31 cellular contexts compared by ENCODE assay signal in the genomic region with DNA sequence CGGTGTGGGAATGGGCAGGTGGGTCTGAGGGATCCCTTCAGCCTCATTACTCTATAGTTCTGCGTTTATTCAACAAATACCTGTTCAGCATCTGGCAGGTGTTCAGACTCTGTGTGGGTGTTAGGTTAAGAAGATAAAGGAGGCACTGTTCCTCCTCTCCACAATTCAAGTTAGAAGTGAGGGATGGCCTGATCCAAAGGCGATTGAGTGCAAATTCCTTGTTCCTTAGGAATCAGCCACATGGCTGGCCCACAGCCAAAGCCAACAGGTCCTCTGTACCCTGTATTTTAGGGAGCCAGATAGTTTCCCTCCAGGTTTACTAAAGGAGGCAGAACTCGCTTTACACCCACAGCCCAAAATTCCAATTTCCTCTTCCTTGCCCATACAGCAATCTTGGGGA.
"Had no signal": no experiment of that assay in that cellular context is flagged by ENCODE, and none has a peak within 500 bp of the region (broad histone marks: within the 10 kb centered on the region; RNA-seq: fewer than 3 reads in every experiment).

No MANE protein-coding gene starts in this region.

- H3K36me3 ChIP-seq: esophagus muscularis mucosa, heart left ventricle, ovary, stomach, suprapubic skin, tibial artery had no signal

- H3K4me1 ChIP-seq: foreskin keratinocyte, psoas muscle had no signal

- H3K27ac ChIP-seq: esophagus muscularis mucosa, foreskin keratinocyte, heart left ventricle, ovary, psoas muscle, stomach, suprapubic skin, tibial artery had no signal

- H3K4me3 Mint-ChIP-seq: activated CD8-positive, alpha-beta T cell treated with anti-CD3 and anti-CD28 coated beads for 36 hours; activated naive CD8-positive, alpha-beta T cell; central memory CD8-positive, alpha-beta T cell; immature natural killer cell; mesothelial cell of epicardium; nephron progenitor cell; stimulated activated naive B cell treated with anti-CD40 and anti-IgM and Interleukin-4, amounts not matched to agents 10 μg/mL and 1 μg/mL and 100 μg/mL, for 72 hours; WTC11 had no signal

- H3K27me3 Mint-ChIP-seq: naive B cell; stimulated activated naive B cell treated with anti-CD40 and anti-IgM and Interleukin-4, amounts not matched to agents 10 μg/mL and 1 μg/mL and 100 μg/mL, for 72 hours had no signal

- H3K9me3 Mint-ChIP-seq: activated CD8-positive, alpha-beta T cell treated with anti-CD3 and anti-CD28 coated beads for 36 hours; central memory CD8-positive, alpha-beta T cell; immature natural killer cell; mesothelial cell of epicardium; naive B cell; nephron progenitor cell; stimulated activated naive B cell treated with anti-CD40 and anti-IgM and Interleukin-4, amounts not matched to agents 10 μg/mL and 1 μg/mL and 100 μg/mL, for 72 hours; WTC11 had no signal

- DNase-seq: activated CD4-positive, alpha-beta T cell treated with anti-CD3 and anti-CD28 coated beads, Interleukin-2, amount 50 U/mL, for 1 hour; activated CD8-positive, alpha-beta T cell treated with anti-CD3 and anti-CD28 coated beads for 36 hours; activated effector memory CD4-positive, alpha-beta T cell treated with Interleukin-2 at 50 U/mL for 16 hours; activated naive CD4-positive, alpha-beta T cell treated with Interleukin-2 at 50 U/mL for 16 hours; activated T-cell treated with anti-CD3 and anti-CD28 coated beads for 4 hours; anterior cingulate cortex; dermis blood vessel endothelial cell; effector CD4-positive, alpha-beta T cell; foreskin keratinocyte; heart left ventricle; hypothalamus; immature natural killer cell; left colon; naive B cell; nephron progenitor cell; psoas muscle; stimulated activated CD4-positive, alpha-beta T cell treated with anti-CD3 and anti-CD28 coated beads, Interleukin-1b, Interleukin-23, amount 100 ng/mL, for 48 hours; stimulated activated CD4-positive, alpha-beta T cell treated with anti-CD3 and anti-CD28 coated beads, Interleukin-4, amount 100 ng/mL, for 4 hours; stimulated activated CD8-positive, alpha-beta memory T cell treated with anti-CD3 and anti-CD28 coated beads, Interleukin-4, amount 100 ng/mL, for 48 hours; stimulated activated naive B cell treated with anti-CD40 and anti-IgM and Interleukin-4, amounts not matched to agents 10 μg/mL and 1 μg/mL and 100 μg/mL, for 72 hours; stomach; T-helper 2 cell had no signal

- H3K4me3 ChIP-seq: esophagus muscularis mucosa, heart left ventricle, ovary, psoas muscle, smooth muscle cell, stomach, suprapubic skin, tibial artery had no signal

- ATAC-seq: activated CD8-positive, alpha-beta T cell treated with anti-CD3 and anti-CD28 coated beads for 36 hours; foreskin keratinocyte; heart left ventricle; left colon; psoas muscle; stimulated activated naive B cell treated with anti-CD40 and anti-IgM and Interleukin-4, amounts not matched to agents 10 μg/mL and 1 μg/mL and 100 μg/mL, for 72 hours had no signal

- H3K9me3 ChIP-seq: esophagus muscularis mucosa, heart left ventricle, ovary, psoas muscle, stomach, suprapubic skin, tibial artery had no signal

- H3K36me3 Mint-ChIP-seq: activated naive CD8-positive, alpha-beta T cell; immature natural killer cell; mesothelial cell of epicardium; WTC11 had no signal

- H3K27ac Mint-ChIP-seq: activated CD8-positive, alpha-beta T cell treated with anti-CD3 and anti-CD28 coated beads for 36 hours; activated naive CD8-positive, alpha-beta T cell; immature natural killer cell; mesothelial cell of epicardium; nephron progenitor cell; stimulated activated naive B cell treated with anti-CD40 and anti-IgM and Interleukin-4, amounts not matched to agents 10 μg/mL and 1 μg/mL and 100 μg/mL, for 72 hours; WTC11 had no signal
